ENCODE assay signal across 28 cellular contexts in genomic region chr9:126033956-126034355, GRCh38.
"Had no signal": no experiment of that assay in that cellular context is flagged by ENCODE, and none has a peak within 500 bp of the region (broad histone marks: within the 10 kb centered on the region; RNA-seq: fewer than 3 reads in every experiment).

No MANE protein-coding gene starts in this region.

- DNase-seq: hippocampal formation; left colon; left lung; mesendoderm; naive B cell; natural killer cell; nephron progenitor cell; nucleus accumbens; retina; right cardiac atrium; sigmoid colon; small intestine; stimulated activated CD4-positive, alpha-beta T cell treated with anti-CD3 and anti-CD28 coated beads, Interleukin-1b, Interleukin-23, amount 100 ng/mL, for 48 hours; stimulated activated CD4-positive, alpha-beta T cell treated with anti-CD3 and anti-CD28 coated beads, Interleukin-2, amount 100 ng/mL, for 48 hours; stimulated activated CD4-positive, alpha-beta T cell treated with anti-CD3 and anti-CD28 coated beads, Interleukin-4, amount 100 ng/mL, for 4 hours; stimulated activated CD8-positive, alpha-beta memory T cell treated with anti-CD3 and anti-CD28 coated beads, Interleukin-4, amount 100 ng/mL, for 48 hours; stimulated activated naive CD4-positive, alpha-beta T cell treated with Interleukin-2 at 50 U/mL for 16 hours; stimulated activated naive CD8-positive, alpha-beta T cell treated with anti-CD3 and anti-CD28 coated beads, Interleukin-15, amount 100 ng/mL, for 72 hours; substantia nigra; uterus had no signal

- H3K9me3 Mint-ChIP-seq: mesothelial cell of epicardium; naive B cell; natural killer cell; nephron progenitor cell; stimulated activated memory B cell treated with anti-CD40 and anti-IgM and Interleukin-4, amounts not matched to agents 10 μg/mL and 1 μg/mL and 100 μg/mL, for 72 hours; stimulated activated naive CD8-positive, alpha-beta T cell treated with anti-CD3 and anti-CD28 coated beads, Interleukin-15, amount 100 ng/mL, for 72 hours; type B pancreatic cell had no signal

- FAIRE-seq: keratinocyte, pancreas, small intestine had no signal

- H3K36me3 ChIP-seq: left lung, pancreas, prostate gland, sigmoid colon, tibial nerve, uterus had no signal

- H3K27ac Mint-ChIP-seq: mesothelial cell of epicardium; naive B cell; natural killer cell; nephron progenitor cell; stimulated activated memory B cell treated with anti-CD40 and anti-IgM and Interleukin-4, amounts not matched to agents 10 μg/mL and 1 μg/mL and 100 μg/mL, for 72 hours; stimulated activated naive CD8-positive, alpha-beta T cell treated with anti-CD3 and anti-CD28 coated beads, Interleukin-15, amount 100 ng/mL, for 72 hours; type B pancreatic cell had no signal

- H3K4me1 ChIP-seq: left lung, pancreas, prostate gland, sigmoid colon, tibial nerve, uterus had no signal

- H3K9me3 ChIP-seq: left lung, pancreas, prostate gland, sigmoid colon, tibial nerve, uterus had no signal

- H3K4me3 Mint-ChIP-seq: mesothelial cell of epicardium; naive B cell; natural killer cell; nephron progenitor cell; stimulated activated memory B cell treated with anti-CD40 and anti-IgM and Interleukin-4, amounts not matched to agents 10 μg/mL and 1 μg/mL and 100 μg/mL, for 72 hours; stimulated activated naive CD8-positive, alpha-beta T cell treated with anti-CD3 and anti-CD28 coated beads, Interleukin-15, amount 100 ng/mL, for 72 hours; type B pancreatic cell had no signal

- H3K36me3 Mint-ChIP-seq: mesothelial cell of epicardium; natural killer cell; stimulated activated memory B cell treated with anti-CD40 and anti-IgM and Interleukin-4, amounts not matched to agents 10 μg/mL and 1 μg/mL and 100 μg/mL, for 72 hours; type B pancreatic cell had no signal

- ATAC-seq: left colon; left lung; natural killer cell; pancreas; right cardiac atrium; stimulated activated memory B cell treated with anti-CD40 and anti-IgM and Interleukin-4, amounts not matched to agents 10 μg/mL and 1 μg/mL and 100 μg/mL, for 72 hours; stimulated activated naive CD8-positive, alpha-beta T cell treated with anti-CD3 and anti-CD28 coated beads, Interleukin-15, amount 100 ng/mL, for 72 hours had no signal

- H3K27me3 ChIP-seq: pancreas, sigmoid colon, uterus had no signal

- H3K27ac ChIP-seq: left lung, pancreas, prostate gland, sigmoid colon, tibial nerve, uterus had no signal

- H3K4me3 ChIP-seq: left lung, lung, pancreas, prostate gland, sigmoid colon, tibial nerve, uterus had no signal

- H3K4me1 Mint-ChIP-seq: naive B cell; natural killer cell; stimulated activated memory B cell treated with anti-CD40 and anti-IgM and Interleukin-4, amounts not matched to agents 10 μg/mL and 1 μg/mL and 100 μg/mL, for 72 hours; stimulated activated naive CD8-positive, alpha-beta T cell treated with anti-CD3 and anti-CD28 coated beads, Interleukin-15, amount 100 ng/mL, for 72 hours had no signal
